ENCODE assay signal across 8 cellular contexts in the genomic region with DNA sequence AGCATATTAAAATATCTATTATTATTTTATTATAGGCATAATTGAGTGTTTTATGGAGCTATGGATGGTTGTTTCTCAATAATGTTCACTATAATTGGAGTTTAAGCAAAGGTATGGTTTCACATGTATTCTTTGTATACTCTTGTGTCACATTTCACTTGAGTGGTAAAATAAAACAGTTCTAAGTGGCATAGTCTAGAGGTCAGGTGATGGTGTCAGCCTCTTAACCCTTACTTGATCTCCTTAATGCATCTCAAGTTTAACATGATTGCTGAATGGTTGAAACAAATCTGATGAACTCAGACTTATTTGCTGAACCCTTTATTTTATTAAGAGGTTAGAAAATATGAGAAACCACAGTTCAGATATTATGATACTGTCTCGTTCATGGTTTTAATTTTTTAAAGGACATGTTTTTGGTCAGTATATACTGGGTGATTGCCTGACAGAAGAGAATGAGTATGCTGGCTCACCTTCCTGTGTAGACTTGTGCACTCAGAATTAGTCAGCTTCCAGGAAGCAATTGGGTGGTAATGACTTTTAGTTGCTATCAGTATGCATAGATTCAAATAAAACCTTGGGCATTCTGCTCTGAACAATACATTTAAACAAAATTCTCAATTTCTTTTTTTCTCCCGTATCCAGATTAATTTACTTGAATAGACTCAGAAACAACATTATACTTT. TPM values are rescaled to one million over a fixed set of nuclear protein-coding genes. Genes with fewer than 3 reads are reported as not detected.
DNase-seq lines count a peak whose midpoint lies in the region; ATAC-seq lines count a peak whose summit lies in the region.

No MANE protein-coding gene starts in this region.

- peak overlapping the region; percentile 5 for H3K27ac Mint-ChIP-seq in T-helper 2 cell treated with Interferon-gamma antibody and Interleukin-4, amounts not matched to agents 5 μg/mL and 100 μg/mL, for 36 hours

- peaks cover 21% of the 10 kb centered on the region for H3K4me1 Mint-ChIP-seq in T-helper 2 cell treated with Interferon-gamma antibody and Interleukin-4, amounts not matched to agents 5 μg/mL and 100 μg/mL, for 36 hours (ENCODE audit: low read depth)

- H3K9me3 Mint-ChIP-seq in T-helper 2 cell treated with Interferon-gamma antibody and Interleukin-4, amounts not matched to agents 5 μg/mL and 100 μg/mL, for 36 hours = peaks cover 24% of the 10 kb centered on the region

- peak overlapping the region; percentile 0 for H3K4me3 Mint-ChIP-seq in T-helper 2 cell treated with Interferon-gamma antibody and Interleukin-4, amounts not matched to agents 5 μg/mL and 100 μg/mL, for 36 hours

- ATAC-seq in GM19452 (IDR thresholded peaks at IDR 0.05; ENCODE audit: unreplicated experiment) (peak; percentile 58), HG02763 (IDR thresholded peaks at IDR 0.05; ENCODE audit: unreplicated experiment) (no peak)

- H3K27me3 Mint-ChIP-seq in T-helper 2 cell treated with Interferon-gamma antibody and Interleukin-4, amounts not matched to agents 5 μg/mL and 100 μg/mL, for 36 hours (ENCODE audit: low read depth) = no peaks in the 10 kb centered on the region

- in situ Hi-C loops in KBM-7 (cut with MboI; ENCODE audit: low pct_unique_long_range_greater_than_20kb, low sequenced_read_pairs) = no loop called here

- H3K36me3 Mint-ChIP-seq in T-helper 2 cell treated with Interferon-gamma antibody and Interleukin-4, amounts not matched to agents 5 μg/mL and 100 μg/mL, for 36 hours (ENCODE audit: low read depth) = peaks cover 20% of the 10 kb centered on the region

- DNase-seq in A172 (ENCODE audit: low spot score) = peak; percentile 38
- peak; percentile 27 for DNase-seq in T-helper 2 cell treated with Interferon-gamma antibody and Interleukin-4, amounts not matched to agents 5 μg/mL and 100 μg/mL, for 36 hours (ENCODE audit: low spot score)
- DNase-seq in iris pigment epithelial cell (ENCODE audit: low read depth) = peak; percentile 83
- no peak for DNase-seq in KBM-7
- DNase-seq in RPMI8226 = no peak
- DNase-seq in mesenteric fat pad (ENCODE audit: low spot score) = no peak

RNA-seq across cellular contexts. Expression of gene SIPA1L1, which starts 51.6 kb away (rescaled TPM):
- total RNA-seq in A172 (2014; rRNA removed; shearing (Covaris generic)) = 3.7 and 4.9 TPM in 2 replicates
- 23.7 TPM for total RNA-seq in mesenteric fat pad

Comparison
In these comparisons a context has a peak if more than half of its experiments do, and no peak if none do; other contexts are left out.
1. DNase-seq: peak in A172 (single experiment), T-helper 2 cell treated with Interferon-gamma antibody and Interleukin-4, amounts not matched to agents 5 μg/mL and 100 μg/mL, for 36 hours (single experiment) and iris pigment epithelial cell (single experiment); none in KBM-7 (single experiment), RPMI8226 (single experiment) and mesenteric fat pad (single experiment).